Comparison of ENCODE assay signal across 8 cellular contexts in genomic region chr18:24176727-24177416, GRCh38. TPM values are rescaled to one million over a fixed set of nuclear protein-coding genes. Genes with fewer than 3 reads are reported as not detected.
DNase-seq lines count a peak whose midpoint lies in the region; ATAC-seq and TF ChIP-seq lines count a peak whose summit lies in the region.

No MANE protein-coding gene starts in this region.

- no peaks in the 10 kb centered on the region for H3K27me3 ChIP-seq in PC-9 (ENCODE audit: insufficient read depth, low read depth)

- H3K27ac ChIP-seq in PC-9 = no peak overlapping the region

- ATAC-seq in GM19438 (IDR thresholded peaks at IDR 0.05; ENCODE audit: low read depth, unreplicated experiment) (peak; percentile 85), HG03457 (IDR thresholded peaks at IDR 0.05; ENCODE audit: unreplicated experiment) (peak; percentile 63)

- H4K20me1 ChIP-seq in PC-9 (ENCODE audit: insufficient read depth) = no peaks in the 10 kb centered on the region

- H3K36me3 ChIP-seq in PC-9 (ENCODE audit: low read depth) = 0 out of 2 replicates have a peak, but pooled peaks cover 6% of the 10 kb centered on the region

- H3K4me2 ChIP-seq in PC-9 = no peak overlapping the region

- DNase-seq in Daoy (ENCODE audit: low read depth) = peak; percentile 23
- peak in 1 of 2 experiments; percentile 21 for DNase-seq in PC-9
- peak; percentile 50 for DNase-seq in amniotic epithelial cell (ENCODE audit: low read depth)
- DNase-seq in iPS DF 19.7 (ENCODE audit: low read depth, low spot score) = peak; percentile 48
- DNase-seq in stimulated activated CD4-positive, alpha-beta T cell treated with anti-CD3 and anti-CD28 coated beads, Interleukin-15, amount 100 ng/mL, for 48 hours (ENCODE audit: low read depth in 2 of 2) = peak; percentile 15 to 38
- no peak for DNase-seq in mesenteric fat pad (ENCODE audit: low spot score)

- H3K9me3 ChIP-seq in PC-9 (ENCODE audit: insufficient read depth, low read depth) = no peaks in the 10 kb centered on the region

- no peaks in the 10 kb centered on the region for H3K9me2 ChIP-seq in PC-9 (ENCODE audit: insufficient read depth)

- peaks cover 14% of the 10 kb centered on the region for H3K4me1 ChIP-seq in PC-9 (replicated peaks; ENCODE audit: insufficient read depth)

- no peaks in the 10 kb centered on the region for H3K79me2 ChIP-seq in PC-9 (ENCODE audit: low read depth)

- BruUV-seq in PC-9 (replicated peaks; lab: Mats Ljungman, UMichigan) = no TSS peak

- CTCF ChIA-PET in PC-9 (lab: Charles Lee) = interaction anchor here (1.0 to 1.2 kb wide), 3 partner anchors 16 to 310 kb away, joined by 3 to 4 read pairs (median 4); no protein-coding TSS in a partner anchor

- H3F3A ChIP-seq in PC-9 (ENCODE audit: insufficient read depth, low read depth) = peaks cover 9% of the 10 kb centered on the region; the same call in 1 of the 2 replicates

- H2AFZ ChIP-seq in PC-9 = no peak overlapping the region

- intact Hi-C loops in PC-9 (cut with micrococcal nuclease; ENCODE audit: unreplicated experiment) = loop anchor here (2.0 to 10.0 kb wide), 2 partner anchors 92 to 308 kb away; no protein-coding TSS in a partner anchor

- peak; percentile 62 for TF ChIP-seq CTCF in PC-9 (conservative IDR thresholded peaks at IDR 0.05)

- POLR2A ChIA-PET in PC-9 (lab: Charles Lee; ENCODE audit: unreplicated experiment) = no interaction called here

- H3K4me3 ChIP-seq in PC-9 = no peak overlapping the region

RNA-seq across cellular contexts. Expression of gene CABYR, which starts 38.0 kb away (rescaled TPM):
- 1.4 and 3.1 TPM in 2 replicates for total RNA-seq in Daoy (2014; rRNA removed; shearing (Covaris generic))
- total RNA-seq in PC-9 (2021) (19.5 and 32.4 TPM in 2 replicates), mesenteric fat pad (3.1 TPM)
